Comparison of ENCODE assay signal across 11 cellular contexts in genomic region chr20:44600301-44600700, GRCh38. TPM values are rescaled to one million over a fixed set of nuclear protein-coding genes. Genes with fewer than 3 reads are reported as not detected.
A peak's percentile ranks its signal among the peaks of the same experiment; 100 is the strongest.
DNase-seq lines count a peak whose midpoint lies in the region; ATAC-seq and TF ChIP-seq lines count a peak whose summit lies in the region.
"Had no signal": no experiment of that assay in that cellular context is flagged by ENCODE, and none has a peak within 500 bp of the region (broad histone marks: within the 10 kb centered on the region; RNA-seq: fewer than 3 reads in every experiment).

No MANE protein-coding gene starts in this region.

- peaks cover 21% of the 10 kb centered on the region for H3K4me1 Mint-ChIP-seq in activated T-cell treated with anti-CD3 and anti-CD28 coated beads, Interleukin-2, amount 50 U/mL, for 72 hours (ENCODE audit: low read depth)

- H3K27me3 ChIP-seq in dorsolateral prefrontal cortex (no peaks in the 10 kb centered on the region), transverse colon (no peaks in the 10 kb centered on the region), SJCRH30 (peaks cover 22% of the 10 kb centered on the region; the same call in 1 of the 2 replicates)

- peak overlapping the region; percentile 6 for H3K27ac Mint-ChIP-seq in activated T-cell treated with anti-CD3 and anti-CD28 coated beads, Interleukin-2, amount 50 U/mL, for 72 hours

- no peaks in the 10 kb centered on the region for H3K36me3 Mint-ChIP-seq in activated T-cell treated with anti-CD3 and anti-CD28 coated beads, Interleukin-2, amount 50 U/mL, for 72 hours (ENCODE audit: insufficient read depth in 2 of 2)

- in situ Hi-C loops in transverse colon (cut with MboI; ENCODE audit: low pct_ligation_motif_present in 1 of 4, low pct_unique_long_range_greater_than_20kb in 1 of 4, low sequenced_read_pairs in 3 of 4) = loop anchor here (10.0 to 25.0 kb wide), 4 partner anchors 66 to 388 kb away; partner anchors contain the start of gene OSER1 (in 4 of the 4)

- H3K36me3 ChIP-seq in transverse colon (no peaks in the 10 kb centered on the region), SJCRH30 (no peaks in the 10 kb centered on the region)

- H3K4me3 ChIP-seq in dorsolateral prefrontal cortex (no peak overlapping the region), transverse colon (no peak overlapping the region), SJCRH30 (no peak overlapping the region)
- H3K4me3 ChIP-seq: A549, PC-9 had no signal

- H3K9me3 Mint-ChIP-seq in activated T-cell treated with anti-CD3 and anti-CD28 coated beads, Interleukin-2, amount 50 U/mL, for 72 hours = no peaks in the 10 kb centered on the region

- TF ChIP-seq POLR2A in transverse colon (IDR thresholded peaks at IDR 0.05) = no peak

- no peak for ATAC-seq in activated T-cell treated with anti-CD3 and anti-CD28 coated beads, Interleukin-2, amount 50 U/mL, for 72 hours (replicated peaks in 1 of 2)
- ATAC-seq in omental fat pad (ENCODE audit: low FRiP score) = no peak
- ATAC-seq in HG03520 (IDR thresholded peaks at IDR 0.05; ENCODE audit: unreplicated experiment) = no peak
- ATAC-seq: A549 had no signal

- H3K4me1 ChIP-seq in transverse colon = peaks cover 44 to 69% (median 52%) of the 10 kb centered on the region in 4 donors
- no peaks in the 10 kb centered on the region; the same call in 1 of the 2 replicates for H3K4me1 ChIP-seq in SJCRH30

- H3K4me3 Mint-ChIP-seq in activated T-cell treated with anti-CD3 and anti-CD28 coated beads, Interleukin-2, amount 50 U/mL, for 72 hours = no peak overlapping the region

- intact Hi-C loops in dorsolateral prefrontal cortex (cut with DNase I) = loop anchor here in 1 of 2 donors (5.0 kb wide), 1 partner anchor 123 kb away; the partner anchor contains the start of gene TTPAL
- intact Hi-C loops in transverse colon (cut with DNase I; ENCODE audit: low total_unique reads) = no loop called here

- 70 to 83% methylated on average over 2 to 4 of the region's 4 CpGs for WGBS in transverse colon (ENCODE audit: low coverage in 1 of 2), 2 donors

- no peak for DNase-seq in activated T-cell treated with anti-CD3 and anti-CD28 coated beads, Interleukin-2, amount 50 U/mL, for 72 hours
- DNase-seq in activated T-cell treated with anti-CD3 and anti-CD28 coated beads for 4 hours = no peak
- DNase-seq in dorsolateral prefrontal cortex = no peak
- peak; percentile 18 for DNase-seq in omental fat pad (ENCODE audit: low spot score)
- DNase-seq in transverse colon = no peak
- no peak for DNase-seq in SJCRH30
- DNase-seq in activated gamma-delta T cell (lab: John Stamatoyannopoulos, UW) = no peak
- DNase-seq: effector CD4-positive, alpha-beta T cell; PC-9 had no signal

- TF ChIP-seq CTCF in dorsolateral prefrontal cortex (IDR thresholded peaks at IDR 0.05 in 54 of 56, conservative IDR thresholded peaks at IDR 0.05 in 2 of 56; ENCODE audit: low read depth in 1 of 56, partially characterized antibody in 56 of 56) (no peak), omental fat pad (IDR thresholded peaks at IDR 0.05) (no peak), transverse colon (IDR thresholded peaks at IDR 0.05) (no peak)

- TF ChIP-seq EP300 in transverse colon (IDR thresholded peaks at IDR 0.05; ENCODE audit: low read depth) = no peak

- no peaks in the 10 kb centered on the region for H3K9me3 ChIP-seq in transverse colon
- no peaks in the 10 kb centered on the region for H3K9me3 ChIP-seq in SJCRH30 (replicated peaks)
- H3K9me3 ChIP-seq: A549 had no signal

- H3K27ac ChIP-seq in dorsolateral prefrontal cortex = peak overlapping the region in 47 of 59 donors; percentile 2 to 93 (median 80)
- peak overlapping the region; percentile 80 to 93 (median 88) for H3K27ac ChIP-seq in transverse colon
- no peak overlapping the region for H3K27ac ChIP-seq in SJCRH30
- H3K27ac ChIP-seq: PC-9 had no signal

- no peaks in the 10 kb centered on the region for H3K27me3 Mint-ChIP-seq in activated T-cell treated with anti-CD3 and anti-CD28 coated beads, Interleukin-2, amount 50 U/mL, for 72 hours (ENCODE audit: low read depth)

RNA-seq across cellular contexts. Expression of gene PKIG, which starts 17.9 kb away (rescaled TPM):
- 10 to 100 TPM; 10.3 to 13.6 TPM for total RNA-seq in activated T-cell treated with anti-CD3 and anti-CD28 coated beads, Interleukin-2, amount 50 U/mL, for 72 hours
- total RNA-seq in dorsolateral prefrontal cortex = 100 to 1,000 TPM in 6 of 120 experiments, 10 to 100 TPM in 114; 35.0 to 115 (median 72.9) TPM
- total RNA-seq in omental fat pad = 100 to 1,000 TPM in 3 of 4 donors, 10 to 100 TPM in 1; 90.8 to 133 (median 118) TPM
- total RNA-seq in transverse colon = 100 to 1,000 TPM in 1 of 4 donors, 10 to 100 TPM in 3; 40.8 to 106 (median 80.4) TPM
- total RNA-seq in SJCRH30 (2014; rRNA removed; shearing (Covaris generic)) = 9.6 and 10.1 TPM in 2 replicates

RNA-seq across cellular contexts. Expression of gene ADA, which starts 51.2 kb away (rescaled TPM):
- total RNA-seq in activated T-cell treated with anti-CD3 and anti-CD28 coated beads, Interleukin-2, amount 50 U/mL, for 72 hours = 10 to 100 TPM; 26.7 to 43.4 TPM
- total RNA-seq in dorsolateral prefrontal cortex (10 to 100 TPM in 23 of 120 experiments, 1 to 10 TPM in 97; 1.9 to 18.9 (median 6.6) TPM), omental fat pad (10 to 100 TPM; 11.5 to 62.6 (median 15.4) TPM), transverse colon (1 to 10 TPM; 2.6 to 5.4 (median 2.9) TPM)
- 17.9 and 19.0 TPM in 2 replicates for total RNA-seq in SJCRH30 (2014; rRNA removed; shearing (Covaris generic))
